ENCODE assay signal across 21 cellular contexts in genomic region chr16:88521674-88522073, GRCh38. TPM values are rescaled to one million over a fixed set of nuclear protein-coding genes. Genes with fewer than 3 reads are reported as not detected.
DNase-seq lines count a peak whose midpoint lies in the region; ATAC-seq, FAIRE-seq and TF ChIP-seq lines count a peak whose summit lies in the region.
"Had no signal": no experiment of that assay in that cellular context is flagged by ENCODE, and none has a peak within 500 bp of the region (broad histone marks: within the 10 kb centered on the region; RNA-seq: fewer than 3 reads in every experiment).

No MANE protein-coding gene starts in this region.

- 98% methylated on average over 9 of the region's 9 CpGs for WGBS in HepG2 (ENCODE audit: low lambda C conversion rate)
- WGBS in right lobe of liver (ENCODE audit: insufficient coverage, low coverage, low lambda C conversion rate, missing lambda C conversion rate), result 74% methylated on average over 9 of the region's 9 CpGs
- WGBS in tibial nerve, 2 donors, result 55 to 59% methylated on average over 9 of the region's 9 CpGs

- TF ChIP-seq EP300 in HepG2 (IDR thresholded peaks at IDR 0.05; ENCODE audit: low read depth in 2 of 2, low read length in 2 of 2) (no peak), HepG2 (CRISPR knock-in tag; IDR thresholded peaks at IDR 0.05; ENCODE audit: borderline replicate concordance) (no peak), tibial nerve (IDR thresholded peaks at IDR 0.05) (no peak)

- BruUV-seq in HepG2 (replicated peaks; lab: Mats Ljungman, UMichigan), result no TSS peak

- POLR2A ChIA-PET in HepG2 (lab: Yijun Ruan, JAX), result no interaction called here

- no peak overlapping the region for H2AFZ ChIP-seq in HepG2 (ENCODE audit: low read length)
- H2AFZ ChIP-seq in neural progenitor cell (replicated peaks), result no peak overlapping the region

- TF ChIP-seq POLR2A in HepG2 (IDR thresholded peaks at IDR 0.05; ENCODE audit: insufficient read depth in 1 of 2, low read depth in 2 of 2, low read length in 2 of 2), result no peak
- no peak for TF ChIP-seq POLR2A in right lobe of liver (IDR thresholded peaks at IDR 0.05)
- TF ChIP-seq POLR2A in tibial nerve (IDR thresholded peaks at IDR 0.05), result no peak

- no peak overlapping the region for H3K9ac ChIP-seq in HepG2 (ENCODE audit: insufficient read depth, low read depth, low read length)
- no peak overlapping the region for H3K9ac ChIP-seq in neural progenitor cell

- peaks cover 3% of the 10 kb centered on the region for H3F3A ChIP-seq in neural progenitor cell (ENCODE audit: low read depth)

- H3K27ac ChIP-seq in HepG2 (ENCODE audit: extremely low read length, insufficient read depth, low read length) (no peak overlapping the region), right lobe of liver (no peak overlapping the region), neural progenitor cell (no peak overlapping the region), tibial nerve (no peak overlapping the region)
- H3K27ac ChIP-seq: C4-2B, HL-60 had no signal

- CTCF ChIA-PET in HepG2 (lab: Yijun Ruan, JAX; ENCODE audit: low intra/inter-chr PET ratio, low total read pairs), result no interaction called here

- H3K4me1 ChIP-seq in HepG2 (ENCODE audit: insufficient read depth, low read length) (peaks cover 12% of the 10 kb centered on the region; the same call in 1 of the 2 replicates), right lobe of liver (peaks cover 0 to 12% (median 0%) of the 10 kb centered on the region in 4 donors), neural progenitor cell (peaks cover 2% of the 10 kb centered on the region), tibial nerve (peaks cover 0 to 47% (median 2%) of the 10 kb centered on the region in 4 donors), BE2C (no peaks in the 10 kb centered on the region)

- H3K4me1 Mint-ChIP-seq in activated T-helper 17 cell treated with anti-CD3 and anti-CD28 coated beads, Interleukin-2, amount 50 U/mL, for 72 hours, result peaks cover 26% of the 10 kb centered on the region
- peaks cover 2% of the 10 kb centered on the region for H3K4me1 Mint-ChIP-seq in neural progenitor cell

- FAIRE-seq in HepG2 (lab: Jason Lieb, UNC) (no peak), urothelium cell line (lab: Jason Lieb, UNC) (peak; percentile 58)
- FAIRE-seq: A204.1, GM12892, GM19239, H54 had no signal

- no peak overlapping the region for H3K4me2 ChIP-seq in HepG2 (ENCODE audit: low read depth, low read length)
- H3K4me2 ChIP-seq in neural progenitor cell, result no peak overlapping the region

- no peaks in the 10 kb centered on the region for H3K9me3 Mint-ChIP-seq in activated T-helper 17 cell treated with anti-CD3 and anti-CD28 coated beads, Interleukin-2, amount 50 U/mL, for 72 hours
- H3K9me3 Mint-ChIP-seq in neural progenitor cell, result peaks cover 8% of the 10 kb centered on the region

- H3K79me2 ChIP-seq in HepG2 (ENCODE audit: insufficient read depth, low read length) (peaks cover 2% of the 10 kb centered on the region), neural progenitor cell (ENCODE audit: low read depth) (no peaks in the 10 kb centered on the region)

- no peaks in the 10 kb centered on the region for H3K27me3 Mint-ChIP-seq in activated T-helper 17 cell treated with anti-CD3 and anti-CD28 coated beads, Interleukin-2, amount 50 U/mL, for 72 hours
- H3K27me3 Mint-ChIP-seq in neural progenitor cell (ENCODE audit: insufficient read depth, low read depth), result peaks cover 12% of the 10 kb centered on the region
- H3K27me3 Mint-ChIP-seq: B cell; CD4-positive, alpha-beta memory T cell had no signal

- peak overlapping the region; percentile 43 for H3K27ac Mint-ChIP-seq in activated T-helper 17 cell treated with anti-CD3 and anti-CD28 coated beads, Interleukin-2, amount 50 U/mL, for 72 hours
- peak overlapping the region; percentile 25 for H3K27ac Mint-ChIP-seq in neural progenitor cell
- H3K27ac Mint-ChIP-seq: B cell had no signal

- DNase-seq in HepG2 (ENCODE audit: low spot score) (no peak), right lobe of liver (no peak), neural progenitor cell (ENCODE audit: low spot score) (no peak), urothelium cell line (ENCODE audit: low spot score) (no peak), tibial nerve (ENCODE audit: low spot score in 2 of 2) (no peak), cerebellar nuclear complex (lab: John Stamatoyannopoulos, UW) (no peak), BE2C (no peak)
- DNase-seq: CD4-positive, alpha-beta memory T cell; COR-L47; DND-41; GDM1; IMR-90 had no signal

- no peak overlapping the region for H3K4me3 ChIP-seq in HepG2 (replicated peaks in 1 of 3; ENCODE audit: insufficient read depth in 1 of 3, low read depth in 2 of 3, low read length in 3 of 3)
- no peak overlapping the region for H3K4me3 ChIP-seq in right lobe of liver
- no peak overlapping the region for H3K4me3 ChIP-seq in neural progenitor cell
- no peak overlapping the region for H3K4me3 ChIP-seq in tibial nerve
- H3K4me3 ChIP-seq in BE2C (ENCODE audit: low read depth, low read length), result no peak overlapping the region

- TF ChIP-seq RAD21 in HepG2 (CRISPR knock-in tag; IDR thresholded peaks at IDR 0.05), result no peak

- peaks cover 6% of the 10 kb centered on the region; the same call in 1 of the 2 replicates for H3K9me3 ChIP-seq in HepG2 (ENCODE audit: low read length)
- no peaks in the 10 kb centered on the region for H3K9me3 ChIP-seq in right lobe of liver
- no peaks in the 10 kb centered on the region for H3K9me3 ChIP-seq in neural progenitor cell (ENCODE audit: low read depth)
- H3K9me3 ChIP-seq in tibial nerve, result no peaks in the 10 kb centered on the region
- H3K9me3 ChIP-seq in BE2C, result no peaks in the 10 kb centered on the region

- ATAC-seq in HepG2 (no peak), right lobe of liver (no peak)
- ATAC-seq in activated T-helper 17 cell treated with anti-CD3 and anti-CD28 coated beads, Interleukin-2, amount 50 U/mL, for 72 hours (replicated peaks), result no peak
- ATAC-seq: HCT116 had no signal

- TF ChIP-seq CTCF in HepG2 (CRISPR knock-in tag; IDR thresholded peaks at IDR 0.05), result no peak
- TF ChIP-seq CTCF in right lobe of liver (IDR thresholded peaks at IDR 0.05), result no peak
- no peak for TF ChIP-seq CTCF in neural progenitor cell (IDR thresholded peaks at IDR 0.05)
- no peak for TF ChIP-seq CTCF in tibial nerve (IDR thresholded peaks at IDR 0.05)
- no peak for TF ChIP-seq CTCF in BE2C (IDR thresholded peaks at IDR 0.05; ENCODE audit: low read depth, low read length)

- H3K4me3 Mint-ChIP-seq in activated T-helper 17 cell treated with anti-CD3 and anti-CD28 coated beads, Interleukin-2, amount 50 U/mL, for 72 hours, result no peak overlapping the region
- no peak overlapping the region for H3K4me3 Mint-ChIP-seq in neural progenitor cell
- H3K4me3 Mint-ChIP-seq: B cell; CD4-positive, alpha-beta memory T cell had no signal

- in situ Hi-C loops in HepG2 (cut with HindIII; ENCODE audit: extremely low pct_ligation_motif_present, low pct_unique_long_range_greater_than_20kb), result no loop called here

- H3K36me3 ChIP-seq in HepG2 (replicated peaks in 1 of 2; ENCODE audit: control insufficient read depth in 1 of 2, insufficient read depth in 2 of 2, low read length in 2 of 2), result peaks cover 8 to 9% of the 10 kb centered on the region in 2 experiments; a peak in 3 of 5 replicates
- no peaks in the 10 kb centered on the region for H3K36me3 ChIP-seq in right lobe of liver
- no peaks in the 10 kb centered on the region for H3K36me3 ChIP-seq in neural progenitor cell
- peaks cover 0 to 15% (median 0%) of the 10 kb centered on the region in 3 donors for H3K36me3 ChIP-seq in tibial nerve
- H3K36me3 ChIP-seq in BE2C, result no peaks in the 10 kb centered on the region

- H3K27me3 ChIP-seq in HepG2 (ENCODE audit: control insufficient read depth in 1 of 2, insufficient read depth in 2 of 2, low read length in 2 of 2) (no peaks in the 10 kb centered on the region), right lobe of liver (no peaks in the 10 kb centered on the region), neural progenitor cell (no peaks in the 10 kb centered on the region), tibial nerve (peaks cover 0 to 73% of the 10 kb centered on the region in 2 donors), BE2C (no peaks in the 10 kb centered on the region)

- H4K20me1 ChIP-seq in HepG2 (ENCODE audit: insufficient read depth, low read length), result no peaks in the 10 kb centered on the region
- H4K20me1 ChIP-seq in neural progenitor cell (ENCODE audit: low read depth), result no peaks in the 10 kb centered on the region

- intact Hi-C loops in HepG2 (cut with micrococcal nuclease; ENCODE audit: unreplicated experiment) (no loop called here), right lobe of liver (cut with DNase I) (no loop called here)

- no peaks in the 10 kb centered on the region for H3K36me3 Mint-ChIP-seq in activated T-helper 17 cell treated with anti-CD3 and anti-CD28 coated beads, Interleukin-2, amount 50 U/mL, for 72 hours (ENCODE audit: low read depth)
- peaks cover 8% of the 10 kb centered on the region for H3K36me3 Mint-ChIP-seq in neural progenitor cell

RNA-seq across cellular contexts. Expression of gene ZC3H18, which starts 48.5 kb away (rescaled TPM):
- 19.7 and 27.4 TPM in 2 replicates for total RNA-seq in HepG2 (2016; rRNA removed; fragmentation: Illumina TruSeq; extraction: Trizol)
- 19.4 and 24.7 TPM in 2 replicates for total RNA-seq in HepG2 (2016; cell fraction: cytosol; rRNA removed; fragmentation: Illumina TruSeq; extraction: Trizol; ENCODE audit: low read depth)
- total RNA-seq in HepG2 (2016; cell fraction: insoluble cytoplasmic fraction; rRNA removed; fragmentation: Illumina TruSeq; extraction: Trizol), result 14.3 and 27.1 TPM in 2 replicates
- 13.2 and 13.7 TPM in 2 replicates for total RNA-seq in HepG2 (2016; cell fraction: membrane; rRNA removed; fragmentation: Illumina TruSeq; extraction: Trizol)
- 23.0 and 25.0 TPM in 2 replicates for total RNA-seq in HepG2 (2016; cell fraction: nucleus; rRNA removed; fragmentation: Illumina TruSeq; extraction: Trizol)
- polyA plus RNA-seq in HepG2 (2011; rRNA removed), result 11.2 and 12.7 TPM in 2 replicates
- 5.1 and 6.6 TPM in 2 replicates for polyA plus RNA-seq in HepG2 (2011; cell fraction: cytosol; rRNA removed)
- 52.8 and 62.1 TPM in 2 replicates for polyA plus RNA-seq in HepG2 (2011; cell fraction: nucleus; rRNA removed)
- polyA plus RNA-seq in HepG2 (2012), result 25.6 and 26.4 TPM in 2 replicates
- polyA plus RNA-seq in HepG2 (2016; cell fraction: cytosol; fragmentation: Illumina TruSeq; extraction: Trizol; ENCODE audit: low read depth), result 2.5 and 2.8 TPM in 2 replicates
- 25.5 and 39.1 TPM in 2 replicates for polyA plus RNA-seq in HepG2 (2016; cell fraction: insoluble cytoplasmic fraction; fragmentation: Illumina TruSeq; extraction: Trizol; ENCODE audit: low read depth)
- polyA plus RNA-seq in HepG2 (2016; cell fraction: membrane; fragmentation: Illumina TruSeq; extraction: Trizol; ENCODE audit: low read depth), result 6.0 and 7.1 TPM in 2 replicates
- 81.5 and 103 TPM in 2 replicates for polyA plus RNA-seq in HepG2 (2016; cell fraction: nucleus; fragmentation: Illumina TruSeq; extraction: Trizol; ENCODE audit: insufficient read depth, low read depth)
- 8.7 and 11.6 TPM in 2 replicates for polyA minus RNA-seq in HepG2 (2011; rRNA and poly(A)+ RNA removed; ENCODE audit: low replicate concordance)
- polyA minus RNA-seq in HepG2 (2011; cell fraction: cytosol; rRNA and poly(A)+ RNA removed), result 9.7 and 11.0 TPM in 2 replicates
- 21.3 and 25.5 TPM in 2 replicates for polyA minus RNA-seq in HepG2 (2011; cell fraction: nucleus; rRNA and poly(A)+ RNA removed)
- 10 to 100 TPM in 5 of 6 experiments, 1 to 10 TPM in 1; 8.7 to 22.8 (median 16.4) TPM for total RNA-seq in right lobe of liver
- 100 to 1,000 TPM; 103 TPM for total RNA-seq in activated T-helper 17 cell treated with anti-CD3 and anti-CD28 coated beads, Interleukin-2, amount 50 U/mL, for 72 hours
- total RNA-seq in neural progenitor cell (ENCODE audit: low replicate concordance), result 24.2 and 38.6 TPM in 2 replicates
- 10 to 100 TPM; 19.7 to 52.2 (median 28.1) TPM for total RNA-seq in tibial nerve
- polyA plus RNA-seq in BE2C (2012; ENCODE audit: insufficient read depth, insufficient read length, low read depth), result 108 TPM
